ENCODE assay signal across 1 cellular context in genomic region chr1:110928904-110929303, GRCh38.
A peak's percentile ranks its signal among the peaks of the same experiment; 100 is the strongest.
TF ChIP-seq lines count a peak whose summit lies in the region.

No MANE protein-coding gene starts in this region.

TF ChIP-seq in K562, 482 proteins besides CTCF, POLR2A, EP300 and RAD21 (continued from another document):
- TF ChIP-seq ZBTB40 (IDR thresholded peaks at IDR 0.05) (no peak), ZBTB40 (CRISPR knock-in tag; IDR thresholded peaks at IDR 0.05) (no peak), TFE3 (CRISPR knock-in tag; IDR thresholded peaks at IDR 0.05) (no peak), RBM15 (IDR thresholded peaks at IDR 0.05; ENCODE audit: insufficient read depth, low read length) (no peak), PYGO2 (tag; IDR thresholded peaks at IDR 0.05) (no peak), DNMT1 (IDR thresholded peaks at IDR 0.05) (no peak), POLR2G (IDR thresholded peaks at IDR 0.05; ENCODE audit: low read depth, low read length) (no peak), CGGBP1 (CRISPR knock-in tag; IDR thresholded peaks at IDR 0.05) (no peak), CCAR2 (IDR thresholded peaks at IDR 0.05; ENCODE audit: low read depth, low read length) (no peak), SRSF1 (IDR thresholded peaks at IDR 0.05; ENCODE audit: low read depth, low read length) (no peak), SMARCA5 (IDR thresholded peaks at IDR 0.05) (0 out of 2 replicates have a peak, but pooled peaks have one; percentile 33), BCOR (IDR thresholded peaks at IDR 0.05) (peak; percentile 66), ZNF263 (CRISPR knock-in tag; IDR thresholded peaks at IDR 0.05; ENCODE audit: borderline replicate concordance) (no peak), ZNF41 (CRISPR knock-in tag; conservative IDR thresholded peaks at IDR 0.05) (no peak), ETS1 (conservative IDR thresholded peaks at IDR 0.05; ENCODE audit: control insufficient read depth, low read depth, low read length) (no peak), KDM1A (IDR thresholded peaks at IDR 0.05) (peak; percentile 59 to 65; a peak in 3 of 4 replicates), ZBTB2 (IDR thresholded peaks at IDR 0.05) (no peak), KDM5B (IDR thresholded peaks at IDR 0.05; ENCODE audit: insufficient replicate concordance, low read depth, low read length) (no peak), ZC3H8 (IDR thresholded peaks at IDR 0.05) (no peak)
